In the genomic region with DNA sequence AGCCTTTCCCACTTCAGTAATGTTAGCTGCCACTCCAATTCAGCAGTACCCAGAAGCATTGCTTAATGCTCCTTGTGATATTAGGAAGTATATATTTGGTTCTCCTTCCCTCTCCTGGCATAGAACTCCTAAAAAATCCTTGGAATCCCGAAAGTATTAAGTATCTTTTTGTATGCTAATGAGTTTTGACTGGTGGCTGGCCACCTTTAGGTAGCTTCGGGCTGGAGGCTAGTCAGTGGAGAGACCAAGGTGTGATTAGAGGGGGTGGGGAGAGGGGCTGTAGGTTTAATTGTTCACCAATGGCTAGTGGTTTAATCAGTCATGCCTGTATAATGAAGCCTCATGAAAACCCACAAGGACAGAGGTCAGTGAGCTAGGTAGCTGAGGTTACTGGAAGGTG, we compare ENCODE assay signal across 1 cellular context.
TF ChIP-seq lines count a peak whose summit lies in the region.

No MANE protein-coding gene starts in this region.

TF ChIP-seq in IMR-90, 13 proteins besides CTCF, POLR2A, EP300 and RAD21:
- TF ChIP-seq NFE2L2 (IDR thresholded peaks at IDR 0.05; ENCODE audit: low read depth, low read length) (no peak), FOS (IDR thresholded peaks at IDR 0.05; ENCODE audit: low read depth, low read length) (no peak), MAZ (IDR thresholded peaks at IDR 0.05; ENCODE audit: borderline replicate concordance, low read depth, low read length) (no peak), SMC3 (IDR thresholded peaks at IDR 0.05; ENCODE audit: low read depth, low read length) (no peak), CHD1 (IDR thresholded peaks at IDR 0.05; ENCODE audit: low read depth, low read length) (no peak), MAFK (IDR thresholded peaks at IDR 0.05; ENCODE audit: low read depth, low read length) (no peak), BHLHE40 (IDR thresholded peaks at IDR 0.05; ENCODE audit: low read depth, low read length) (no peak), MXI1 (IDR thresholded peaks at IDR 0.05; ENCODE audit: borderline replicate concordance, low read depth, low read length) (no peak)
- TF ChIP-seq, protein P1, sequence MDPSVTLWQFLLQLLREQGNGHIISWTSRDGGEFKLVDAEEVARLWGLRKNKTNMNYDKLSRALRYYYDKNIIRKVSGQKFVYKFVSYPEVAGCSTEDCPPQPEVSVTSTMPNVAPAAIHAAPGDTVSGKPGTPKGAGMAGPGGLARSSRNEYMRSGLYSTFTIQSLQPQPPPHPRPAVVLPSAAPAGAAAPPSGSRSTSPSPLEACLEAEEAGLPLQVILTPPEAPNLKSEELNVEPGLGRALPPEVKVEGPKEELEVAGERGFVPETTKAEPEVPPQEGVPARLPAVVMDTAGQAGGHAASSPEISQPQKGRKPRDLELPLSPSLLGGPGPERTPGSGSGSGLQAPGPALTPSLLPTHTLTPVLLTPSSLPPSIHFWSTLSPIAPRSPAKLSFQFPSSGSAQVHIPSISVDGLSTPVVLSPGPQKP (IDR thresholded peaks at IDR 0.05; ENCODE audit: borderline replicate concordance, low read depth, low read length) = no peak
- TF ChIP-seq, protein P2, sequence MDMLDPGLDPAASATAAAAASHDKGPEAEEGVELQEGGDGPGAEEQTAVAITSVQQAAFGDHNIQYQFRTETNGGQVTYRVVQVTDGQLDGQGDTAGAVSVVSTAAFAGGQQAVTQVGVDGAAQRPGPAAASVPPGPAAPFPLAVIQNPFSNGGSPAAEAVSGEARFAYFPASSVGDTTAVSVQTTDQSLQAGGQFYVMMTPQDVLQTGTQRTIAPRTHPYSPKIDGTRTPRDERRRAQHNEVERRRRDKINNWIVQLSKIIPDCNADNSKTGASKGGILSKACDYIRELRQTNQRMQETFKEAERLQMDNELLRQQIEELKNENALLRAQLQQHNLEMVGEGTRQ (IDR thresholded peaks at IDR 0.05; ENCODE audit: low read depth, low read length) = no peak
